In the genomic region with DNA sequence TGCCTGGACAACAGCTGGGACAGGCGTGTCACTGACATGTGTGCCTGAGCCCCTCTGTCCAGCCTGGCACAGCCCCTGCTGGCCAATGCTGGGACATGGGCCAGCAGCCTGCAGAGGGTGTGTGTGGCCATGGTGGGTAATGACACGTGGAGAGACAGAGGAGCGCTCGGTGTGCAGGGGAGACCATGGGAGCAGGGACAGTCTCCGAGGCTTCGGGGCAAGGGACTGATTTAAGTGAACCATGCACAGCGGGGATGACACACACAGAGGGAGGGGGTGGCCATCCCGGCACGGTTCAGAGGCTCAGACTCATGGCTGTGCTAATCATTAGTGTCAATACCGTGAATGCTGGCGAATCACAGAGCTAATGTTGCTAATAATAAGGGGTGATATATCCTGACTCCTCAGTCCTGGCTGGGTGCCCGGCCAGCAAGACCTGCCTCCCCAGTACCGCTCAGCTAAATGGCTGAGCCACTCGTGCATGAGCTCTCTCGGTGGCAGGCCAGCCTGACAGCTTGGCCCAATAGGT, we compare ENCODE assay signal across 1 cellular context.
TF ChIP-seq lines count a peak whose summit lies in the region.

No MANE protein-coding gene starts in this region.

TF ChIP-seq in WTC11, 78 proteins besides CTCF, POLR2A, EP300 and RAD21 (continued from another document):
- TF ChIP-seq, protein P1, sequence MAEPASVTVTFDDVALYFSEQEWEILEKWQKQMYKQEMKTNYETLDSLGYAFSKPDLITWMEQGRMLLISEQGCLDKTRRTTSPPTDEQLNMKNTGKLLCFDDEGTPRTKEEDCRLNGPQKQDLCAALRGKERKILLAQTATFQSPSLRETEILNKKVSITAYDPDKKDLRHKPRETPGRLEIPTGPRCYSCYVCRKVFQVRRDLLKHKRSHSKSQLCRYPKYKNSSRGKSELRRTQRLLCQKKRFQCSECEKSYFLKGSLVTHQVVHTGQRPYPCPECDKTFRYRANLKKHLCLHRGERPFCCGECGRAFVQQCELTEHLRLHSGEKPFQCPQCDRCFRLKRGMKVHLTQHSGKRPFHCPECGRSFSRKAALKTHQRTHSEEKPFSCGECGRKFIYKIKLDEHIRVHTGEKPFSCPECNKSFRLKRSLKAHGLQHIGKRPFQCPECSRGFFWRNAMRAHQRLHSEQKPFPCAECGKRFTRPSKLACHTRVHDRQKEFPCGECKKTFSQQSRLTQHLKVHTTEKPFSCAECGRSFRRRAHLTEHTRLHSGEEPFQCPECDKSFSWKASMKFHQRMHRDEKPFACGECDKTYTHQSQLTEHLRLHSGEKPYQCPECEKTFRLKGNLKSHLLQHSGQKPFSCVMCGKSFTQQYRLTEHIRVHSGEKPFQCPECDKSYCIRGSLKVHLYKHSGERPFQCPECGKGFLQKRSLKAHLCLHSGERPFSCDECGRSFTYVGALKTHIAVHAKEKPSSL (CRISPR knock-in tag; conservative IDR thresholded peaks at IDR 0.05), result no peak
- TF ChIP-seq, protein P2, sequence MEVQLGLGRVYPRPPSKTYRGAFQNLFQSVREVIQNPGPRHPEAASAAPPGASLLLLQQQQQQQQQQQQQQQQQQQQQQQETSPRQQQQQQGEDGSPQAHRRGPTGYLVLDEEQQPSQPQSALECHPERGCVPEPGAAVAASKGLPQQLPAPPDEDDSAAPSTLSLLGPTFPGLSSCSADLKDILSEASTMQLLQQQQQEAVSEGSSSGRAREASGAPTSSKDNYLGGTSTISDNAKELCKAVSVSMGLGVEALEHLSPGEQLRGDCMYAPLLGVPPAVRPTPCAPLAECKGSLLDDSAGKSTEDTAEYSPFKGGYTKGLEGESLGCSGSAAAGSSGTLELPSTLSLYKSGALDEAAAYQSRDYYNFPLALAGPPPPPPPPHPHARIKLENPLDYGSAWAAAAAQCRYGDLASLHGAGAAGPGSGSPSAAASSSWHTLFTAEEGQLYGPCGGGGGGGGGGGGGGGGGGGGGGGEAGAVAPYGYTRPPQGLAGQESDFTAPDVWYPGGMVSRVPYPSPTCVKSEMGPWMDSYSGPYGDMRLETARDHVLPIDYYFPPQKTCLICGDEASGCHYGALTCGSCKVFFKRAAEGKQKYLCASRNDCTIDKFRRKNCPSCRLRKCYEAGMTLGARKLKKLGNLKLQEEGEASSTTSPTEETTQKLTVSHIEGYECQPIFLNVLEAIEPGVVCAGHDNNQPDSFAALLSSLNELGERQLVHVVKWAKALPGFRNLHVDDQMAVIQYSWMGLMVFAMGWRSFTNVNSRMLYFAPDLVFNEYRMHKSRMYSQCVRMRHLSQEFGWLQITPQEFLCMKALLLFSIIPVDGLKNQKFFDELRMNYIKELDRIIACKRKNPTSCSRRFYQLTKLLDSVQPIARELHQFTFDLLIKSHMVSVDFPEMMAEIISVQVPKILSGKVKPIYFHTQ (CRISPR knock-in tag; IDR thresholded peaks at IDR 0.05), result no peak
- no peak for TF ChIP-seq ZNF121 (CRISPR knock-in tag; IDR thresholded peaks at IDR 0.05)
- no peak for TF ChIP-seq FOXJ3 (CRISPR knock-in tag; IDR thresholded peaks at IDR 0.05; ENCODE audit: borderline replicate concordance)
- TF ChIP-seq, protein P3, sequence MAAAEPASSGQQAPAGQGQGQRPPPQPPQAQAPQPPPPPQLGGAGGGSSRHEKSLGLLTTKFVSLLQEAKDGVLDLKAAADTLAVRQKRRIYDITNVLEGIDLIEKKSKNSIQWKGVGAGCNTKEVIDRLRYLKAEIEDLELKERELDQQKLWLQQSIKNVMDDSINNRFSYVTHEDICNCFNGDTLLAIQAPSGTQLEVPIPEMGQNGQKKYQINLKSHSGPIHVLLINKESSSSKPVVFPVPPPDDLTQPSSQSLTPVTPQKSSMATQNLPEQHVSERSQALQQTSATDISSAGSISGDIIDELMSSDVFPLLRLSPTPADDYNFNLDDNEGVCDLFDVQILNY (CRISPR knock-in tag; IDR thresholded peaks at IDR 0.05), result no peak
- TF ChIP-seq ESRRA (CRISPR knock-in tag; IDR thresholded peaks at IDR 0.05; ENCODE audit: borderline replicate concordance), result no peak
- no peak for TF ChIP-seq RORB (CRISPR knock-in tag; IDR thresholded peaks at IDR 0.05)
